19 cellular contexts compared by ENCODE assay signal in genomic region chr20:1838479-1839279, GRCh38. TPM values are rescaled to one million over a fixed set of nuclear protein-coding genes. Genes with fewer than 3 reads are reported as not detected.
DNase-seq lines count a peak whose midpoint lies in the region; ATAC-seq, FAIRE-seq and TF ChIP-seq lines count a peak whose summit lies in the region.
"Had no signal": no experiment of that assay in that cellular context is flagged by ENCODE, and none has a peak within 500 bp of the region (broad histone marks: within the 10 kb centered on the region; RNA-seq: fewer than 3 reads in every experiment).

No MANE protein-coding gene starts in this region.

- no peaks in the 10 kb centered on the region for H3K9me3 ChIP-seq in lower lobe of right lung
- no peaks in the 10 kb centered on the region for H3K9me3 ChIP-seq in small intestine (ENCODE audit: control insufficient read depth, low read depth)
- H3K9me3 ChIP-seq in left lung, result no peaks in the 10 kb centered on the region
- H3K9me3 ChIP-seq: breast epithelium, uterus had no signal

- H3K27me3 ChIP-seq in lower lobe of right lung (ENCODE audit: low read depth), result peaks cover 33% of the 10 kb centered on the region
- H3K27me3 ChIP-seq in small intestine (ENCODE audit: control insufficient read depth in 2 of 2, insufficient read depth in 2 of 2, low read length in 2 of 2), result no peaks in the 10 kb centered on the region
- H3K27me3 ChIP-seq in left lung, result peaks cover 3 to 59% of the 10 kb centered on the region in 2 donors
- H3K27me3 ChIP-seq: breast epithelium, uterus had no signal

- H3K4me3 ChIP-seq in lower lobe of right lung (no peak overlapping the region), small intestine (ENCODE audit: low read depth in 1 of 2, low read length in 2 of 2) (no peak overlapping the region), left lung (no peak overlapping the region)
- H3K4me3 ChIP-seq: A549, breast epithelium, uterus had no signal

- DNase-seq in Ammon's horn (ENCODE audit: low spot score) (peak; percentile 57), NCI-H1105 treated with DMSO at 0.1 percent for 48 hours (lab: John Stamatoyannopoulos, UW) (peak; percentile 51), cerebellar cortex (ENCODE audit: low spot score) (peak; percentile 52), lower lobe of right lung (no peak), omental fat pad (ENCODE audit: low spot score) (no peak), small intestine (no peak), left lung (no peak)
- DNase-seq: activated naive CD4-positive, alpha-beta T cell; kidney; NCI-H1048; NCI-H510A treated with DMSO at 0.1 percent for 48 hours; stimulated activated naive CD4-positive, alpha-beta T cell; uterus had no signal

- H3K4me1 ChIP-seq in lower lobe of right lung (peaks cover 15% of the 10 kb centered on the region), small intestine (ENCODE audit: control insufficient read depth in 2 of 2, insufficient read depth in 1 of 2, low read depth in 1 of 2, low read length in 1 of 2) (no peaks in the 10 kb centered on the region), left lung (peaks cover 0 to 28% of the 10 kb centered on the region in 2 donors)
- H3K4me1 ChIP-seq: breast epithelium, uterus had no signal

- no peak for FAIRE-seq in small intestine (lab: Jason Lieb, UNC)
- FAIRE-seq: A549, endothelial cell of umbilical vein, GM19239, kidney had no signal

- TF ChIP-seq CTCF in lower lobe of right lung (IDR thresholded peaks at IDR 0.05) (no peak), omental fat pad (IDR thresholded peaks at IDR 0.05) (no peak), left lung (IDR thresholded peaks at IDR 0.05) (no peak)

- H3K27ac ChIP-seq in lower lobe of right lung (peak overlapping the region; percentile 31), small intestine (ENCODE audit: low read depth in 1 of 2, low read length in 1 of 2) (no peak overlapping the region), left lung (peak overlapping the region in 1 of 2 donors; percentile 96)
- H3K27ac ChIP-seq: A549, breast epithelium, uterus had no signal

- H3K36me3 ChIP-seq in lower lobe of right lung, result no peaks in the 10 kb centered on the region
- no peaks in the 10 kb centered on the region for H3K36me3 ChIP-seq in small intestine (ENCODE audit: control insufficient read depth in 2 of 2, insufficient read depth in 2 of 2, low read length in 2 of 2)
- H3K36me3 ChIP-seq in left lung, result no peaks in the 10 kb centered on the region
- H3K36me3 ChIP-seq: breast epithelium, uterus had no signal

- 21 to 55% (median 54%) methylated on average over 7 of the region's 7 CpGs for WGBS in small intestine, 3 donors

- intact Hi-C loops in lower lobe of right lung (cut with DNase I) (no loop called here), left lung (cut with DNase I) (no loop called here)

- ATAC-seq in lower lobe of right lung (no peak), HG03025 (IDR thresholded peaks at IDR 0.05; ENCODE audit: low FRiP score, unreplicated experiment) (no peak), omental fat pad (ENCODE audit: low FRiP score) (no peak), left lung (no peak)
- ATAC-seq: A549, WTC11 had no signal

RNA-seq across cellular contexts. Expression of gene SIRPA, which starts 56.5 kb away (rescaled TPM):
- 130 TPM for total RNA-seq in lower lobe of right lung
- 10 to 100 TPM; 51.9 to 86.1 (median 77.0) TPM for total RNA-seq in omental fat pad
- polyA plus RNA-seq in small intestine, result 10 to 100 TPM; 11.4 to 27.0 (median 17.8) TPM
- total RNA-seq in left lung, result 100 to 1,000 TPM in 1 of 2 donors, 10 to 100 TPM in 1; 43.9 to 102 TPM

Comparison
In these comparisons a context has a peak if more than half of its experiments do, and no peak if none do; other contexts are left out.
1. DNase-seq: peak in Ammon's horn (single experiment), NCI-H1105 treated with DMSO at 0.1 percent for 48 hours (single experiment) and cerebellar cortex (single experiment); none in lower lobe of right lung (single experiment), omental fat pad (single experiment), small intestine (single experiment) and left lung (0 of 2).